1 cellular context compared by ENCODE assay signal in the genomic region with DNA sequence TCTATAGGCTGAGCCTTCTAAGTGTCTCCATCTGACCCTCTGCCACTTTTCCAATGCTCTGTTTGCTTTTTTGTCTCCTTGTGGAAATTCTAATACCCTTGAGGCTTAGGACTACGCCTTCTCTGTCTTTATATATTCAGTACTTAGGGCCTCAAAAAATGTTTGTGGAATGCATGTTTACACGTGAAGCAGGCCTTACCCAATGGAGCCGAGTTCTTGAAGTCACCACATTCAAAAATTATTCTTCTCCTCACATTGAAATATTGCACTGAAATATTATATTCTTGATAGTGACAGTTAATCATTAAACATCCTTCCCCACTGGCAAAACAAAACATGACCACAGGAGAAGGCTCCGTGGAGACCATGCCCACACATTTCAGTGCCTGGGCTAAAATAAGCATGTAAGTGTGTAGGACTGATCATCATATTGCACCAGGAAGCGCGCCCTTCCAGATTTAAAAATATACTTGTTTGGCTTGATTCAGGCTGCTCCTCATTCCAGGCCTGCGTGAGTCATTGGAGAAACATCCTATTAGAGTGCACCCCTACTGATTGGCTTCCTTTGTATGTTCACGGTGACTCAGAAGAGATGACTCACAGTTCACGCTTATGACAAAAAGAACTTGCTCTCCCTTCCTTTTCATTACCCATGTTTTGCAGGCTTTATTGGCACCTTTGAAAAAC.
TF ChIP-seq lines count a peak whose summit lies in the region.

No MANE protein-coding gene starts in this region.

TF ChIP-seq in HepG2, 621 proteins besides CTCF, POLR2A, EP300 and RAD21 (continued from another document and continues in another):
- TF ChIP-seq, protein P1, sequence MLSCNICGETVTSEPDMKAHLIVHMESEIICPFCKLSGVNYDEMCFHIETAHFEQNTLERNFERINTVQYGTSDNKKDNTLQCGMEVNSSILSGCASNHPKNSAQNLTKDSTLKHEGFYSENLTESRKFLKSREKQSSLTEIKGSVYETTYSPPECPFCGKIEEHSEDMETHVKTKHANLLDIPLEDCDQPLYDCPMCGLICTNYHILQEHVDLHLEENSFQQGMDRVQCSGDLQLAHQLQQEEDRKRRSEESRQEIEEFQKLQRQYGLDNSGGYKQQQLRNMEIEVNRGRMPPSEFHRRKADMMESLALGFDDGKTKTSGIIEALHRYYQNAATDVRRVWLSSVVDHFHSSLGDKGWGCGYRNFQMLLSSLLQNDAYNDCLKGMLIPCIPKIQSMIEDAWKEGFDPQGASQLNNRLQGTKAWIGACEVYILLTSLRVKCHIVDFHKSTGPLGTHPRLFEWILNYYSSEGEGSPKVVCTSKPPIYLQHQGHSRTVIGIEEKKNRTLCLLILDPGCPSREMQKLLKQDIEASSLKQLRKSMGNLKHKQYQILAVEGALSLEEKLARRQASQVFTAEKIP (CRISPR knock-in tag; IDR thresholded peaks at IDR 0.05; ENCODE audit: borderline replicate concordance): no peak
- TF ChIP-seq, protein P2, sequence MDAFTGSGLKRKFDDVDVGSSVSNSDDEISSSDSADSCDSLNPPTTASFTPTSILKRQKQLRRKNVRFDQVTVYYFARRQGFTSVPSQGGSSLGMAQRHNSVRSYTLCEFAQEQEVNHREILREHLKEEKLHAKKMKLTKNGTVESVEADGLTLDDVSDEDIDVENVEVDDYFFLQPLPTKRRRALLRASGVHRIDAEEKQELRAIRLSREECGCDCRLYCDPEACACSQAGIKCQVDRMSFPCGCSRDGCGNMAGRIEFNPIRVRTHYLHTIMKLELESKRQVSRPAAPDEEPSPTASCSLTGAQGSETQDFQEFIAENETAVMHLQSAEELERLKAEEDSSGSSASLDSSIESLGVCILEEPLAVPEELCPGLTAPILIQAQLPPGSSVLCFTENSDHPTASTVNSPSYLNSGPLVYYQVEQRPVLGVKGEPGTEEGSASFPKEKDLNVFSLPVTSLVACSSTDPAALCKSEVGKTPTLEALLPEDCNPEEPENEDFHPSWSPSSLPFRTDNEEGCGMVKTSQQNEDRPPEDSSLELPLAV (CRISPR knock-in tag; conservative IDR thresholded peaks at IDR 0.05; ENCODE audit: low read depth): no peak
- TF ChIP-seq ZNF274 (CRISPR knock-in tag; IDR thresholded peaks at IDR 0.05) (no peak), TEAD3 (CRISPR knock-in tag; optimal IDR thresholded peaks at IDR 0.05; ENCODE audit: borderline replicate concordance) (peak; percentile 99), ZNF33B (CRISPR knock-in tag; IDR thresholded peaks at IDR 0.05) (no peak), FOXP1 (IDR thresholded peaks at IDR 0.05) (no peak), FOXP1 (CRISPR knock-in tag; IDR thresholded peaks at IDR 0.05) (peak; percentile 14; the same call in 1 of the 2 replicates), GTF2F1 (IDR thresholded peaks at IDR 0.05; ENCODE audit: low read length) (no peak), DNMT1 (CRISPR knock-in tag; IDR thresholded peaks at IDR 0.05) (no peak), PAF1 (CRISPR knock-in tag; IDR thresholded peaks at IDR 0.05) (no peak), GTF3A (CRISPR knock-in tag; conservative IDR thresholded peaks at IDR 0.05) (no peak), HOXA5 (CRISPR knock-in tag; IDR thresholded peaks at IDR 0.05) (no peak), NRL (CRISPR knock-in tag; IDR thresholded peaks at IDR 0.05; ENCODE audit: borderline replicate concordance) (no peak), ZMYM2 (CRISPR knock-in tag; IDR thresholded peaks at IDR 0.05) (0 out of 2 replicates have a peak, but pooled peaks have one; percentile 24), SPEN (CRISPR knock-in tag; IDR thresholded peaks at IDR 0.05; ENCODE audit: low read depth) (no peak), ZSCAN29 (CRISPR knock-in tag; conservative IDR thresholded peaks at IDR 0.05) (no peak), ZNF777 (CRISPR knock-in tag; IDR thresholded peaks at IDR 0.05) (no peak), ZNF124 (CRISPR knock-in tag; IDR thresholded peaks at IDR 0.05) (no peak), FOXA3 (CRISPR knock-in tag; IDR thresholded peaks at IDR 0.05) (peak; percentile 72), FOXO1 (CRISPR knock-in tag; IDR thresholded peaks at IDR 0.05) (no peak; the same call in 1 of the 2 replicates), TAF1 (CRISPR knock-in tag; IDR thresholded peaks at IDR 0.05) (no peak), ZNF709 (CRISPR knock-in tag; IDR thresholded peaks at IDR 0.05) (no peak), ZNF256 (CRISPR knock-in tag; conservative IDR thresholded peaks at IDR 0.05) (no peak), MZF1 (CRISPR knock-in tag; IDR thresholded peaks at IDR 0.05; ENCODE audit: borderline replicate concordance) (no peak), NFRKB (IDR thresholded peaks at IDR 0.05) (no peak), MATR3 (CRISPR knock-in tag; IDR thresholded peaks at IDR 0.05) (no peak), ERF (CRISPR knock-in tag; IDR thresholded peaks at IDR 0.05) (peak; percentile 46; the same call in 1 of the 2 replicates), BHLHE40 (IDR thresholded peaks at IDR 0.05; ENCODE audit: low read length) (no peak), NFYC (CRISPR knock-in tag; IDR thresholded peaks at IDR 0.05) (peak; percentile 67), PRMT3 (CRISPR knock-in tag; IDR thresholded peaks at IDR 0.05; ENCODE audit: borderline replicate concordance, low read depth) (no peak), ATM (IDR thresholded peaks at IDR 0.05; ENCODE audit: borderline replicate concordance) (no peak), WIZ (CRISPR knock-in tag; IDR thresholded peaks at IDR 0.05) (no peak), ZZZ3 (CRISPR knock-in tag; IDR thresholded peaks at IDR 0.05; ENCODE audit: borderline replicate concordance) (no peak), MEIS2 (CRISPR knock-in tag; IDR thresholded peaks at IDR 0.05) (no peak), CENPX (CRISPR knock-in tag; IDR thresholded peaks at IDR 0.05) (no peak), ELF1 (CRISPR knock-in tag; IDR thresholded peaks at IDR 0.05) (no peak), KDM5B (CRISPR knock-in tag; IDR thresholded peaks at IDR 0.05; ENCODE audit: borderline replicate concordance) (no peak), ZC3H4 (CRISPR knock-in tag; IDR thresholded peaks at IDR 0.05; ENCODE audit: borderline replicate concordance) (no peak), SIN3A (IDR thresholded peaks at IDR 0.05; ENCODE audit: borderline replicate concordance, low read depth, low read length) (no peak), SOX13 (IDR thresholded peaks at IDR 0.05) (no peak), SOX13 (CRISPR knock-in tag; conservative IDR thresholded peaks at IDR 0.05 in 1 of 2, IDR thresholded peaks at IDR 0.05 in 1 of 2) (peak in 1 of 2 experiments; percentile 71; a peak in 2 of 4 replicates), ISL2 (CRISPR knock-in tag; IDR thresholded peaks at IDR 0.05) (peak; percentile 63; the same call in 1 of the 2 replicates), HDAC6 (IDR thresholded peaks at IDR 0.05; ENCODE audit: low read depth, low read length) (no peak), ZNF747 (CRISPR knock-in tag; IDR thresholded peaks at IDR 0.05; ENCODE audit: borderline replicate concordance) (no peak), KDM4B (CRISPR knock-in tag; IDR thresholded peaks at IDR 0.05) (no peak), ZNF44 (CRISPR knock-in tag; IDR thresholded peaks at IDR 0.05) (no peak), ARNTL (CRISPR knock-in tag; IDR thresholded peaks at IDR 0.05) (no peak), ZNF12 (CRISPR knock-in tag; IDR thresholded peaks at IDR 0.05) (peak; percentile 85), ZKSCAN5 (CRISPR knock-in tag; IDR thresholded peaks at IDR 0.05) (no peak), KLF9 (CRISPR knock-in tag; IDR thresholded peaks at IDR 0.05; ENCODE audit: low read depth) (no peak), HMG20B (CRISPR knock-in tag; conservative IDR thresholded peaks at IDR 0.05) (no peak), TMF1 (CRISPR knock-in tag; IDR thresholded peaks at IDR 0.05; ENCODE audit: low read depth) (no peak)
- TF ChIP-seq, protein P3, sequence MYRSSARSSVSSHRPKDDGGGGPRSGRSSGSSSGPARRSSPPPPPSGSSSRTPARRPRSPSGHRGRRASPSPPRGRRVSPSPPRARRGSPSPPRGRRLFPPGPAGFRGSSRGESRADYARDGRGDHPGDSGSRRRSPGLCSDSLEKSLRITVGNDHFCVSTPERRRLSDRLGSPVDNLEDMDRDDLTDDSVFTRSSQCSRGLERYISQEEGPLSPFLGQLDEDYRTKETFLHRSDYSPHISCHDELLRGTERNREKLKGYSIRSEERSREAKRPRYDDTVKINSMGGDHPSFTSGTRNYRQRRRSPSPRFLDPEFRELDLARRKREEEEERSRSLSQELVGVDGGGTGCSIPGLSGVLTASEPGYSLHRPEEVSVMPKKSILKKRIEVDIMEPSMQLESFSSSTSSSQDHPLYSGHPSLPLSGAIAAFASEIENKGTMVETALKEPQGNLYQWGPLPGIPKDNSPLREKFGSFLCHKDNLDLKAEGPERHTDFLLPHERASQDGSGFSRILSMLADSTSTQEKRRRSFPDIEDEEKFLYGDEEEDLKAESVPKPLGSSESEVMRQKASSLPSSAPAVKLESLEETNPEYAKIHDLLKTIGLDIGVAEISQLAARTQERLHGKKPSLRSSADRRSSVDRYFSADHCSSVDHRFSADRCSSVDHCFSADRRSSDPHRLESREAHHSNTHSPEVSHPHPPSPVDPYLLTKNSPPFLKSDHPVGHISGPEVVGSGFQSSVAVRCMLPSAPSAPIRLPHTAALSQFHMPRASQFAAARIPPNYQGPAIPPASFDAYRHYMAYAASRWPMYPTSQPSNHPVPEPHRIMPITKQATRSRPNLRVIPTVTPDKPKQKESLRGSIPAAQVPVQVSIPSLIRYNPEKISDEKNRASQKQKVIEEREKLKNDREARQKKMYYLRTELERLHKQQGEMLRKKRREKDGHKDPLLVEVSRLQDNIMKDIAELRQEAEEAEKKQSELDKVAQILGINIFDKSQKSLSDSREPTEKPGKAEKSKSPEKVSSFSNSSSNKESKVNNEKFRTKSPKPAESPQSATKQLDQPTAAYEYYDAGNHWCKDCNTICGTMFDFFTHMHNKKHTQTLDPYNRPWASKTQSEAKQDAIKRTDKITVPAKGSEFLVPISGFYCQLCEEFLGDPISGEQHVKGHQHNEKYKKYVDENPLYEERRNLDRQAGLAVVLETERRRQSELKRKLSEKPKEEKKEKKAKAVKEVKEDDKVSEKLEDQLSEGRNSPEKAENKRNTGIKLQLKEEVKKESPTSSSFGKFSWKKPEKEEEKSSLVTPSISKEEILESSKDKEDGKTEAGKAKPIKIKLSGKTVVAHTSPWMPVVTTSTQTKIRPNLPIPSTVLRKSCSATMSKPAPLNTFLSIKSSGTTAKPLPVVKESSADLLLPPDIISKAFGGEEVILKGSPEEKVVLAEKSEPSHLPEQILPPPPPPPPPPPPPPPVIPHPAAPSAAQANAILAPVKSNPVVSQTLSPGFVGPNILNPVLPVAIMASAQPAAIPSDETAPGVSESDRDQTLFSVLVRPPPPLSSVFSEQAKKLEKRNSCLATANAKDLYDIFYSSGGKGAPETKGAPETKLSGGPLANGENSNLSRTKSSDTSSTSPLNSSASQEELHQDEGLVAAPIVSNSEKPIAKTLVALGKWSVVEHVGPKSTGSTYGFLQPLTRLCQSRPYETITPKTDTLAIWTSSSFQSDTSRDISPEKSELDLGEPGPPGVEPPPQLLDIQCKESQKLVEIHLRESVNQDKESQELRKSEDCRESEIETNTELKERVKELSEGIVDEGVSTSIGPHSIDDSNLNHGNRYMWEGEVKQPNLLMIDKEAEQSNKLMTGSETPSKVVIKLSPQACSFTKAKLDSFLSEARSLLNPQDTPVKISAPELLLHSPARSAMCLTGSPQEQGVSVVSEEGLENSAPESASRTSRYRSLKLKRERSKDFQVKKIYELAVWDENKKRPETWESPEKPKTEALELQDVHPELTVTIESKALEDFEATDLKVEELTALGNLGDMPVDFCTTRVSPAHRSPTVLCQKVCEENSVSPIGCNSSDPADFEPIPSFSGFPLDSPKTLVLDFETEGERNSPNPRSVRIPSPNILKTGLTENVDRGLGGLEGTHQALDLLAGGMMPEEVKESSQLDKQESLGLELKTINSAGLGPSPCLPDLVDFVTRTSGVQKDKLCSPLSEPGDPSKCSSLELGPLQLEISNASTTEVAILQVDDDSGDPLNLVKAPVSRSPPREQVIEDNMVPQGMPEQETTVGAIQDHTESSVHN (CRISPR knock-in tag; IDR thresholded peaks at IDR 0.05): no peak
- TF ChIP-seq, protein P4, sequence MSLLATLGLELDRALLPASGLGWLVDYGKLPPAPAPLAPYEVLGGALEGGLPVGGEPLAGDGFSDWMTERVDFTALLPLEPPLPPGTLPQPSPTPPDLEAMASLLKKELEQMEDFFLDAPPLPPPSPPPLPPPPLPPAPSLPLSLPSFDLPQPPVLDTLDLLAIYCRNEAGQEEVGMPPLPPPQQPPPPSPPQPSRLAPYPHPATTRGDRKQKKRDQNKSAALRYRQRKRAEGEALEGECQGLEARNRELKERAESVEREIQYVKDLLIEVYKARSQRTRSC (CRISPR knock-in tag; IDR thresholded peaks at IDR 0.05; ENCODE audit: low read depth): no peak
- TF ChIP-seq, protein P5, sequence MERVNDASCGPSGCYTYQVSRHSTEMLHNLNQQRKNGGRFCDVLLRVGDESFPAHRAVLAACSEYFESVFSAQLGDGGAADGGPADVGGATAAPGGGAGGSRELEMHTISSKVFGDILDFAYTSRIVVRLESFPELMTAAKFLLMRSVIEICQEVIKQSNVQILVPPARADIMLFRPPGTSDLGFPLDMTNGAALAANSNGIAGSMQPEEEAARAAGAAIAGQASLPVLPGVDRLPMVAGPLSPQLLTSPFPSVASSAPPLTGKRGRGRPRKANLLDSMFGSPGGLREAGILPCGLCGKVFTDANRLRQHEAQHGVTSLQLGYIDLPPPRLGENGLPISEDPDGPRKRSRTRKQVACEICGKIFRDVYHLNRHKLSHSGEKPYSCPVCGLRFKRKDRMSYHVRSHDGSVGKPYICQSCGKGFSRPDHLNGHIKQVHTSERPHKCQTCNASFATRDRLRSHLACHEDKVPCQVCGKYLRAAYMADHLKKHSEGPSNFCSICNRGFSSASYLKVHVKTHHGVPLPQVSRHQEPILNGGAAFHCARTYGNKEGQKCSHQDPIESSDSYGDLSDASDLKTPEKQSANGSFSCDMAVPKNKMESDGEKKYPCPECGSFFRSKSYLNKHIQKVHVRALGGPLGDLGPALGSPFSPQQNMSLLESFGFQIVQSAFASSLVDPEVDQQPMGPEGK (CRISPR knock-in tag; IDR thresholded peaks at IDR 0.05): no peak
- TF ChIP-seq, protein P6, sequence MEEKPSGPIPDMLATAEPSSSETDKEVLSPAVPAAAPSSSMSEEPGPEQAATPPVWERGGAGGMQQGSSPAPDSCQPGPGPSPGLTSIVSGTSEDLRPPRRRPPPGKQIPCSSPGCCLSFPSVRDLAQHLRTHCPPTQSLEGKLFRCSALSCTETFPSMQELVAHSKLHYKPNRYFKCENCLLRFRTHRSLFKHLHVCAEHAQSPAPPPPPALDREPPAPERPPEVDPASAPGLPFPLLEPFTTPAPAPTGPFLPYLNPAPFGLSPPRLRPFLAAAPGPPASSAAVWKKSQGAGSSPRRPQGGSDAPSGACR (CRISPR knock-in tag; IDR thresholded peaks at IDR 0.05): no peak
- TF ChIP-seq, protein P7, sequence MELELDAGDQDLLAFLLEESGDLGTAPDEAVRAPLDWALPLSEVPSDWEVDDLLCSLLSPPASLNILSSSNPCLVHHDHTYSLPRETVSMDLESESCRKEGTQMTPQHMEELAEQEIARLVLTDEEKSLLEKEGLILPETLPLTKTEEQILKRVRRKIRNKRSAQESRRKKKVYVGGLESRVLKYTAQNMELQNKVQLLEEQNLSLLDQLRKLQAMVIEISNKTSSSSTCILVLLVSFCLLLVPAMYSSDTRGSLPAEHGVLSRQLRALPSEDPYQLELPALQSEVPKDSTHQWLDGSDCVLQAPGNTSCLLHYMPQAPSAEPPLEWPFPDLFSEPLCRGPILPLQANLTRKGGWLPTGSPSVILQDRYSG (CRISPR knock-in tag; IDR thresholded peaks at IDR 0.05): no peak
- TF ChIP-seq, protein P8, sequence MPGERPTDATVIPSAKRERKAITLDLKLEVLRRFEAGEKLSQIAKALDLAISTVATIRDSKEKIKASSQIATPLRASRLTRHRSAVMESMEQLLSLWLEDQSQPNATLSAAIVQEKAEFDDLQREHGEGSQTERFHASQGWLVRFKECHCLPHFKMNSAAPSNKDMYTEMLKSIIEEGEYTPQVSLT (CRISPR knock-in tag; IDR thresholded peaks at IDR 0.05; ENCODE audit: borderline replicate concordance, low read depth): no peak
